1 cellular context compared by ENCODE assay signal in the genomic region with DNA sequence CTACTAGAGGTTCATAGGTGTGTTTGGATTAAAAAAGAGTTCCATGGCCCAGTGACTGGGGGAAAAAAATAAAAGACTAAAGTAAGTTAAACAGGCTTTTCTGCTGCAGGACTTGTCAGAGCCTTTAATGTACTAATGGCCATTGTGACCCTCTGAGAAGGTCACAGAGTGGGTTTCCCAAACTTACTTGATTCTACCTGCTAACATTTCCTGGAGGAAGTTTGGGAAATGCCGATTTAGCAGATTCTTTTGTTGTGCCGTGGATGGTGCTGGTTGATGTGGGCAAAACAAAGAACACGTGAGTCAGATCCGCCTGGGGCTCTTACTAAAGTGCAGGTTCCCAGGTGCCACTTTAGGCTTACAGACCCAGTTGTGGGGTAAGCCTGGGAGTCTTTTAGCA.
TF ChIP-seq lines count a peak whose summit lies in the region.

No MANE protein-coding gene starts in this region.

TF ChIP-seq in K562, 482 proteins besides CTCF, POLR2A, EP300 and RAD21 (continued from another document):
- TF ChIP-seq, protein P1, sequence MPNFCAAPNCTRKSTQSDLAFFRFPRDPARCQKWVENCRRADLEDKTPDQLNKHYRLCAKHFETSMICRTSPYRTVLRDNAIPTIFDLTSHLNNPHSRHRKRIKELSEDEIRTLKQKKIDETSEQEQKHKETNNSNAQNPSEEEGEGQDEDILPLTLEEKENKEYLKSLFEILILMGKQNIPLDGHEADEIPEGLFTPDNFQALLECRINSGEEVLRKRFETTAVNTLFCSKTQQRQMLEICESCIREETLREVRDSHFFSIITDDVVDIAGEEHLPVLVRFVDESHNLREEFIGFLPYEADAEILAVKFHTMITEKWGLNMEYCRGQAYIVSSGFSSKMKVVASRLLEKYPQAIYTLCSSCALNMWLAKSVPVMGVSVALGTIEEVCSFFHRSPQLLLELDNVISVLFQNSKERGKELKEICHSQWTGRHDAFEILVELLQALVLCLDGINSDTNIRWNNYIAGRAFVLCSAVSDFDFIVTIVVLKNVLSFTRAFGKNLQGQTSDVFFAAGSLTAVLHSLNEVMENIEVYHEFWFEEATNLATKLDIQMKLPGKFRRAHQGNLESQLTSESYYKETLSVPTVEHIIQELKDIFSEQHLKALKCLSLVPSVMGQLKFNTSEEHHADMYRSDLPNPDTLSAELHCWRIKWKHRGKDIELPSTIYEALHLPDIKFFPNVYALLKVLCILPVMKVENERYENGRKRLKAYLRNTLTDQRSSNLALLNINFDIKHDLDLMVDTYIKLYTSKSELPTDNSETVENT (CRISPR knock-in tag; IDR thresholded peaks at IDR 0.05): no peak
- TF ChIP-seq, protein P2, sequence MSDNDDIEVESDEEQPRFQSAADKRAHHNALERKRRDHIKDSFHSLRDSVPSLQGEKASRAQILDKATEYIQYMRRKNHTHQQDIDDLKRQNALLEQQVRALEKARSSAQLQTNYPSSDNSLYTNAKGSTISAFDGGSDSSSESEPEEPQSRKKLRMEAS (CRISPR knock-in tag; IDR thresholded peaks at IDR 0.05): no peak
- TF ChIP-seq MTF1 (CRISPR knock-in tag; IDR thresholded peaks at IDR 0.05; ENCODE audit: borderline replicate concordance) (no peak), RFX1 (IDR thresholded peaks at IDR 0.05) (no peak)
